Comparison of ENCODE assay signal across 22 cellular contexts in the genomic region with DNA sequence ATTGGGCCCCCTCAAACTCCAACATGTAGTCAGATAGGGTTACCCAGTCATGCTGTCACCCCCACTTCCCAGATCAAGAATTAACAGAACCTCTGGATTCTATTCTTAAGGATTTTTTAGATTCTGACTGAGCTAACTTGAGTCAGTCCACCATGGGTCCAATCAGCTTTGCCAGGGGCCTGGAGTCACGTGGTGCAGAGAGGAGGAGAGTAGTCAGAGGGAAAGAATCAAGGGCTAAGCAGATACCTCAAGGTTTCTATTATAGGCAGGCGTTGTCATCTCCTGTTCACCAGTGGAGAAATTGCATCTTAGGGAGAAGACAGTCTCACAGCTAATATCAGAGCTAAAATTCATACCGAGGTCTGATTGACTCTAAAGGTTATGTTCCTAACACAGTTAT. TPM values are rescaled to one million over a fixed set of nuclear protein-coding genes. Genes with fewer than 3 reads are reported as not detected.
"Had no signal": no experiment of that assay in that cellular context is flagged by ENCODE, and none has a peak within 500 bp of the region (broad histone marks: within the 10 kb centered on the region; RNA-seq: fewer than 3 reads in every experiment).

No MANE protein-coding gene starts in this region.

- H3K4me1 ChIP-seq: colonic mucosa, uterus had no signal

- H3K4me2 ChIP-seq: neural progenitor cell had no signal

- H3K4me3 Mint-ChIP-seq: immature natural killer cell; naive thymus-derived CD8-positive, alpha-beta T cell; neural progenitor cell; stimulated activated effector memory CD8-positive, alpha-beta T cell treated with anti-CD3 and anti-CD28 coated beads, Interleukin-12 subunit alpha, Interleukin-12 subunit beta, amount 100 ng/mL, for 72 hours had no signal

- ATAC-seq: foreskin keratinocyte; left colon; left ventricle myocardium superior; naive thymus-derived CD8-positive, alpha-beta T cell; pancreas; right lobe of liver; stimulated activated effector memory CD8-positive, alpha-beta T cell treated with anti-CD3 and anti-CD28 coated beads, Interleukin-12 subunit alpha, Interleukin-12 subunit beta, amount 100 ng/mL, for 72 hours; stimulated activated naive CD8-positive, alpha-beta T cell treated with anti-CD3 and anti-CD28 coated beads, Interleukin-15, Interleukin-2, amounts not matched to agents 100 U/mL and 50 U/mL, for 24 hours had no signal

- H3K36me3 Mint-ChIP-seq: naive thymus-derived CD8-positive, alpha-beta T cell; stimulated activated effector memory CD8-positive, alpha-beta T cell treated with anti-CD3 and anti-CD28 coated beads, Interleukin-12 subunit alpha, Interleukin-12 subunit beta, amount 100 ng/mL, for 72 hours had no signal

- DNase-seq: colonic mucosa; dermis blood vessel endothelial cell; esophagus squamous epithelium; foreskin keratinocyte; immature natural killer cell; left colon; left ventricle myocardium superior; mesendoderm; naive thymus-derived CD8-positive, alpha-beta T cell; nucleus accumbens; pancreas; right lobe of liver; stimulated activated CD4-positive, alpha-beta T cell treated with anti-CD3 and anti-CD28 coated beads, Interleukin-4, amount 100 ng/mL, for 1 hour; stimulated activated CD8-positive, alpha-beta memory T cell treated with anti-CD3 and anti-CD28 coated beads, Interleukin-4, amount 100 ng/mL, for 48 hours; stimulated activated naive CD8-positive, alpha-beta T cell treated with anti-CD3 and anti-CD28 coated beads, Interleukin-15, Interleukin-2, amounts not matched to agents 100 U/mL and 50 U/mL, for 24 hours; thyroid gland; upper lobe of left lung; uterus had no signal

- H3K27ac ChIP-seq: colonic mucosa, esophagus squamous epithelium, foreskin keratinocyte, neural progenitor cell, pancreas, right lobe of liver, suprapubic skin, thyroid gland, upper lobe of left lung, uterus had no signal

- H3K9ac ChIP-seq: neural progenitor cell had no signal

- H2AFZ ChIP-seq: neural progenitor cell had no signal

- H3K36me3 ChIP-seq: colonic mucosa, esophagus squamous epithelium, neural progenitor cell, pancreas, right lobe of liver, suprapubic skin, thyroid gland, upper lobe of left lung, uterus had no signal

- H3K9me3 ChIP-seq: colonic mucosa, esophagus squamous epithelium, pancreas, right lobe of liver, suprapubic skin, thyroid gland, upper lobe of left lung, uterus had no signal

- H3K4me3 ChIP-seq: colonic mucosa, esophagus squamous epithelium, neural progenitor cell, pancreas, right lobe of liver, suprapubic skin, thyroid gland, upper lobe of left lung, uterus had no signal

- H3K27me3 ChIP-seq: colonic mucosa, esophagus squamous epithelium, foreskin keratinocyte, neural progenitor cell, pancreas, right lobe of liver, suprapubic skin, thyroid gland, upper lobe of left lung, uterus had no signal

- H3K9me3 Mint-ChIP-seq: immature natural killer cell; naive thymus-derived CD8-positive, alpha-beta T cell; neural progenitor cell; stimulated activated effector memory CD8-positive, alpha-beta T cell treated with anti-CD3 and anti-CD28 coated beads, Interleukin-12 subunit alpha, Interleukin-12 subunit beta, amount 100 ng/mL, for 72 hours had no signal

- H3K27ac Mint-ChIP-seq: immature natural killer cell; naive thymus-derived CD8-positive, alpha-beta T cell; neural progenitor cell; progenitor cell of endocrine pancreas; stimulated activated effector memory CD8-positive, alpha-beta T cell treated with anti-CD3 and anti-CD28 coated beads, Interleukin-12 subunit alpha, Interleukin-12 subunit beta, amount 100 ng/mL, for 72 hours had no signal

- H3K27me3 Mint-ChIP-seq: progenitor cell of endocrine pancreas had no signal

RNA-seq across cellular contexts. Expression of gene FZD4, which starts 28.2 kb away (rescaled TPM):
- total RNA-seq: naive thymus-derived CD8-positive, alpha-beta T cell had no signal
- polyA plus RNA-seq: naive thymus-derived CD8-positive, alpha-beta T cell had no signal
